Comparison of ENCODE assay signal across 9 cellular contexts in genomic region chr22:50169774-50170341, GRCh38. TPM values are rescaled to one million over a fixed set of nuclear protein-coding genes. Genes with fewer than 3 reads are reported as not detected.
A peak's percentile ranks its signal among the peaks of the same experiment; 100 is the strongest.
DNase-seq lines count a peak whose midpoint lies in the region; ATAC-seq and TF ChIP-seq lines count a peak whose summit lies in the region.
"Had no signal": no experiment of that assay in that cellular context is flagged by ENCODE, and none has a peak within 500 bp of the region (broad histone marks: within the 10 kb centered on the region; RNA-seq: fewer than 3 reads in every experiment).

No MANE protein-coding gene starts in this region.

- H3K27ac ChIP-seq in right lobe of liver (no peak overlapping the region), thoracic aorta (no peak overlapping the region)

- WGBS in right lobe of liver (ENCODE audit: insufficient coverage, low coverage, low lambda C conversion rate, missing lambda C conversion rate), result 0% methylated on average over 5 of the region's 70 CpGs

- peaks cover 5% of the 10 kb centered on the region for H3K4me1 Mint-ChIP-seq in activated naive CD8-positive, alpha-beta T cell (ENCODE audit: low read depth)

- intact Hi-C loops in right lobe of liver (cut with DNase I), result no loop called here

- H3K27me3 Mint-ChIP-seq in activated naive CD8-positive, alpha-beta T cell, result peaks cover 7% of the 10 kb centered on the region

- H3K4me3 Mint-ChIP-seq in activated naive CD8-positive, alpha-beta T cell, result peak overlapping the region; percentile 70

- no peaks in the 10 kb centered on the region for H3K36me3 ChIP-seq in right lobe of liver
- H3K36me3 ChIP-seq in thoracic aorta, result no peaks in the 10 kb centered on the region

- peaks cover 0 to 15% (median 0%) of the 10 kb centered on the region in 4 donors for H3K4me1 ChIP-seq in right lobe of liver
- peaks cover 3 to 13% of the 10 kb centered on the region in 2 donors for H3K4me1 ChIP-seq in thoracic aorta (ENCODE audit: control insufficient read depth in 1 of 2, low read depth in 2 of 2)

- peak; percentile 33 to 52 (median 44) for ATAC-seq in right lobe of liver
- ATAC-seq in thoracic aorta (ENCODE audit: insufficient number of reproducible peaks, low FRiP score, low read depth), result no peak

- H3K4me3 ChIP-seq in right lobe of liver, result peak overlapping the region; percentile 9 to 57 (median 32)
- H3K4me3 ChIP-seq in thoracic aorta, result peak overlapping the region; percentile 70

- H3K9me3 Mint-ChIP-seq in activated naive CD8-positive, alpha-beta T cell (ENCODE audit: low read depth), result no peaks in the 10 kb centered on the region

- no peaks in the 10 kb centered on the region for H3K36me3 Mint-ChIP-seq in activated naive CD8-positive, alpha-beta T cell

- H3K27me3 ChIP-seq in right lobe of liver, result no peaks in the 10 kb centered on the region
- no peaks in the 10 kb centered on the region for H3K27me3 ChIP-seq in thoracic aorta (replicated peaks; ENCODE audit: insufficient read depth)

- no peak for TF ChIP-seq POLR2A in right lobe of liver (IDR thresholded peaks at IDR 0.05)

- H3K9me3 ChIP-seq in right lobe of liver, result no peaks in the 10 kb centered on the region
- H3K9me3 ChIP-seq in thoracic aorta, result no peaks in the 10 kb centered on the region

- no peak overlapping the region for H3K27ac Mint-ChIP-seq in activated naive CD8-positive, alpha-beta T cell

- DNase-seq in GM10266 (ENCODE audit: extremely low spot score), result peak; percentile 75
- DNase-seq in NCI-H748 treated with DMSO at 0.1 percent for 48 hours (lab: John Stamatoyannopoulos, UW), result peak; percentile 25
- DNase-seq in right lobe of liver, result peak; percentile 41 to 67 (median 65)
- no peak for DNase-seq in thoracic aorta (ENCODE audit: low spot score)
- no peak for DNase-seq in HK-2 (ENCODE audit: unreplicated experiment)
- no peak for DNase-seq in cerebellar nuclear complex (lab: John Stamatoyannopoulos, UW)
- no peak for DNase-seq in middle frontal gyrus (ENCODE audit: extremely low spot score, low spot score)

- TF ChIP-seq CTCF in GM10266 (IDR thresholded peaks at IDR 0.05; ENCODE audit: control insufficient read depth, insufficient read depth, low read depth, missing control alignments) (peak; percentile 16), right lobe of liver (IDR thresholded peaks at IDR 0.05) (no peak), thoracic aorta (IDR thresholded peaks at IDR 0.05) (no peak)

RNA-seq across cellular contexts. Expression of gene PANX2, which starts 0.7 kb away (rescaled TPM):
- total RNA-seq in right lobe of liver (10 to 100 TPM in 1 of 6 experiments, 1 to 10 TPM in 5; 3.9 to 12.3 (median 7.2) TPM), thoracic aorta (1 to 10 TPM; 2.5 to 4.1 TPM)
- total RNA-seq: RPMI7951 had no signal

RNA-seq across cellular contexts. Expression of gene TRABD, which starts 15.9 kb away (rescaled TPM):
- total RNA-seq in right lobe of liver (10 to 100 TPM; 18.9 to 30.2 (median 22.8) TPM), thoracic aorta (10 to 100 TPM; 31.7 to 40.6 TPM)

RNA-seq across cellular contexts. Expression of gene SELENOO, which starts 31.0 kb away (rescaled TPM):
- total RNA-seq in right lobe of liver (10 to 100 TPM; 51.1 to 67.8 (median 59.2) TPM), thoracic aorta (10 to 100 TPM; 25.6 to 41.0 TPM)

Comparison
In these comparisons a context has a peak if more than half of its experiments do, and no peak if none do; other contexts are left out.
1. DNase-seq: peak in GM10266 (single experiment), NCI-H748 treated with DMSO at 0.1 percent for 48 hours (single experiment) and right lobe of liver (3 of 3); none in thoracic aorta (single experiment), HK-2 (single experiment), cerebellar nuclear complex (0 of 2) and middle frontal gyrus (single experiment).